Comparison of ENCODE assay signal across 9 cellular contexts in the genomic region with DNA sequence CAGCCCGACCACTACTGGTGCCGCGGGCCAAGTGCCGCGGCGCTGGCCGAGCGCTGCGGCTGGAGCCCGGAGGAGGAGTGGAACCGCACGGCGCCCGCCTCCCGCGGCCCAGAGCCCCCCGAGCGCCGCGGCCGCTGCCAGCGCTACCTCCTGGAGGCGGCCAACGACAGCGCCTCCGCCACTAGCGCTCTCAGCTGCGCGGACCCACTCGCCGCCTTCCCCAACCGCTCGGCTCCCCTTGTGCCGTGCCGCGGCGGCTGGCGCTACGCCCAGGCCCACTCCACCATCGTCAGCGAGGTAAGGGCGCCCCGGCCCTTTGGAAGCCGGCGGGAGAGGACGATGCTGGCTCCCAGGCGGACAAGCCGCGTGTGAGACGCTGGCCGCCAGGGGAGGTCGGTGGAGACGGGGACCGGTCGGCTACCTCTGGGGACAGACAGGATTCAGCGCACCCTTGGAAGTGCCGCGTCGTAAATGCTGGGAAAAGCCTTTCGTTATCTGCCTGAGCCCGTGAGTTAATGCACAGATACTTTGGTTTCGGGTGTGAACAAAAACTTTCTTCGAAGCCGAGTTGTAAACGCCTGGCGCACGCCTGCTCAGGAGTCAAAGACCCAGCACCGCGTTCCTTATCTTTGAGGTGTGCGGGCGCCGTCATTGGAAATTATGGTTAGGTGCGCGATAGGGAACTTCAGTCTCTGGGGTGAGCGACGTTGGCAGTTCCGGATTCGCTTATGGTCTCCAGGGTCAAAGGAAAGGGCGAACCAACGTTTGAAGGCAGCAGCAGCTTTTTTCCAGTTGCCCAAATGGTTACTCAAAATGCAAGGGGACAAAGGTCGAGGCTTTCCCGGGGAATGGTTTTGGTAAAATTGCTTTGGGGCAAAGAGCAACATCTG. TPM values are rescaled to one million over a fixed set of nuclear protein-coding genes. Genes with fewer than 3 reads are reported as not detected.
DNase-seq lines count a peak whose midpoint lies in the region; ATAC-seq and TF ChIP-seq lines count a peak whose summit lies in the region.
"Had no signal": no experiment of that assay in that cellular context is flagged by ENCODE, and none has a peak within 500 bp of the region (broad histone marks: within the 10 kb centered on the region; RNA-seq: fewer than 3 reads in every experiment).

No MANE protein-coding gene starts in this region.

- H3K27ac ChIP-seq in esophagus squamous epithelium = peak overlapping the region; percentile 83 to 87 (median 85)

- in situ Hi-C loops in GM13976 (cut with MboI; ENCODE audit: low sequenced_read_pairs, unreplicated experiment) = no loop called here

- peaks cover 0 to 32% (median 3%) of the 10 kb centered on the region in 3 donors for H3K4me1 ChIP-seq in esophagus squamous epithelium

- WGBS in esophagus squamous epithelium, 2 donors = 8% methylated on average over 5 to 31 of the region's 82 CpGs

- intact Hi-C loops in esophagus squamous epithelium (cut with DNase I) = loop anchor here (10.0 kb wide), 1 partner anchor 96 kb away; no protein-coding TSS in a partner anchor
- intact Hi-C loops in natural killer cell (cut with micrococcal nuclease) = no loop called here

- no peak overlapping the region for H3K27ac Mint-ChIP-seq in natural killer cell
- H3K27ac Mint-ChIP-seq in activated naive CD4-positive, alpha-beta T cell treated with anti-CD3 and anti-CD28 coated beads, Interleukin-2, amount 10 ng/mL, durations not matched to agents 7 days and 5 days = no peak overlapping the region

- H3K9me3 ChIP-seq in esophagus squamous epithelium = no peaks in the 10 kb centered on the region

- no peak for TF ChIP-seq POLR2A in esophagus squamous epithelium (IDR thresholded peaks at IDR 0.05)

- H3K27me3 Mint-ChIP-seq in natural killer cell (ENCODE audit: low read depth in 2 of 2) = peaks cover 42 to 65% of the 10 kb centered on the region in 2 donors
- H3K27me3 Mint-ChIP-seq in activated naive CD4-positive, alpha-beta T cell treated with anti-CD3 and anti-CD28 coated beads, Interleukin-2, amount 10 ng/mL, durations not matched to agents 7 days and 5 days = peaks cover 76% of the 10 kb centered on the region

- peaks cover 0 to 32% (median 0%) of the 10 kb centered on the region in 4 donors for H3K27me3 ChIP-seq in esophagus squamous epithelium

- peak overlapping the region; percentile 72 to 88 (median 78) for H3K4me3 ChIP-seq in esophagus squamous epithelium
- H3K4me3 ChIP-seq: GM12878 had no signal

- no peaks in the 10 kb centered on the region for H3K36me3 ChIP-seq in esophagus squamous epithelium

- no peaks in the 10 kb centered on the region for H3K36me3 Mint-ChIP-seq in natural killer cell
- H3K36me3 Mint-ChIP-seq in activated naive CD4-positive, alpha-beta T cell treated with anti-CD3 and anti-CD28 coated beads, Interleukin-2, amount 10 ng/mL, durations not matched to agents 7 days and 5 days = no peaks in the 10 kb centered on the region

- peak in 1 of 3 donors; percentile 40 for ATAC-seq in natural killer cell
- no peak for ATAC-seq in GM19467 (IDR thresholded peaks at IDR 0.05; ENCODE audit: unreplicated experiment)
- ATAC-seq: GM12878 had no signal

- H3K4me1 Mint-ChIP-seq in natural killer cell = peaks cover 6 to 8% of the 10 kb centered on the region in 2 donors
- peaks cover 4% of the 10 kb centered on the region for H3K4me1 Mint-ChIP-seq in activated naive CD4-positive, alpha-beta T cell treated with anti-CD3 and anti-CD28 coated beads, Interleukin-2, amount 10 ng/mL, durations not matched to agents 7 days and 5 days

- TF ChIP-seq CTCF in esophagus squamous epithelium (IDR thresholded peaks at IDR 0.05) (peak in 4 of 6 experiments; percentile 22 to 46 (median 28)), natural killer cell (IDR thresholded peaks at IDR 0.05) (no peak), GM13976 (IDR thresholded peaks at IDR 0.05; ENCODE audit: borderline replicate concordance, control extremely low read depth, extremely low read depth, insufficient read depth, missing control alignments) (no peak)

- no peaks in the 10 kb centered on the region for H3K9me3 Mint-ChIP-seq in natural killer cell
- H3K9me3 Mint-ChIP-seq in activated naive CD4-positive, alpha-beta T cell treated with anti-CD3 and anti-CD28 coated beads, Interleukin-2, amount 10 ng/mL, durations not matched to agents 7 days and 5 days = no peaks in the 10 kb centered on the region

- DNase-seq in AG08396 (ENCODE audit: low spot score) (peak; percentile 32), NCI-H1092 (lab: John Stamatoyannopoulos, UW) (peak; percentile 83), esophagus squamous epithelium (lab: John Stamatoyannopoulos, UW) (no peak), natural killer cell (no peak), NCI-H2227 (lab: John Stamatoyannopoulos, UW; ENCODE audit: unreplicated experiment) (no peak), GM13976 (ENCODE audit: low spot score) (no peak)
- no peak for DNase-seq in activated naive CD4-positive, alpha-beta T cell treated with anti-CD3 and anti-CD28 coated beads, Interleukin-2, amount 10 ng/mL, durations not matched to agents 7 days and 5 days

- peak overlapping the region; percentile 61 for H3K4me3 Mint-ChIP-seq in natural killer cell
- H3K4me3 Mint-ChIP-seq in activated naive CD4-positive, alpha-beta T cell treated with anti-CD3 and anti-CD28 coated beads, Interleukin-2, amount 10 ng/mL, durations not matched to agents 7 days and 5 days = no peak overlapping the region

- CTCF ChIA-PET in activated naive CD4-positive, alpha-beta T cell treated with anti-CD3 and anti-CD28 coated beads, Interleukin-2, amount 10 ng/mL, durations not matched to agents 7 days and 5 days (lab: Charles Lee) = interaction anchor here (0.6 kb wide), 1 partner anchor 209 kb away, joined by 3 read pairs; no protein-coding TSS in a partner anchor

RNA-seq across cellular contexts. Expression of gene SLC22A3, which starts 0.6 kb away (rescaled TPM):
- total RNA-seq in esophagus squamous epithelium = 10 to 100 TPM in 3 of 4 donors, 1 to 10 TPM in 1; 5.5 to 14.2 (median 12.0) TPM
- total RNA-seq in natural killer cell = not detected

Comparison
In these comparisons a context has a peak if more than half of its experiments do, and no peak if none do; other contexts are left out.
1. DNase-seq: peak in AG08396 (single experiment) and NCI-H1092 (single experiment); none in esophagus squamous epithelium (single experiment), natural killer cell (single experiment), NCI-H2227 (single experiment), activated naive CD4-positive, alpha-beta T cell treated with anti-CD3 and anti-CD28 coated beads, Interleukin-2, amount 10 ng/mL, durations not matched to agents 7 days and 5 days (single experiment) and GM13976 (single experiment).
2. CTCF ChIP-seq: peak in esophagus squamous epithelium (4 of 6); none in natural killer cell (single experiment) and GM13976 (single experiment).
3. RNA of gene SLC22A3, which starts 0.6 kb away (total RNA-seq): 5.5 to 14.2 TPM in esophagus squamous epithelium; not detected in natural killer cell; every median in the first group is over 4 times any median in the second.